In genomic region chr3:143122608-143123352, GRCh38 we compare ENCODE assay signal across 1 cellular context.
TF ChIP-seq lines count a peak whose summit lies in the region.

No MANE protein-coding gene starts in this region.

TF ChIP-seq in SK-N-SH treated with all-trans-retinoic acid at 6 μM for 48 hours, 23 proteins besides CTCF, POLR2A, EP300 and RAD21 (continued from another document):
- TF ChIP-seq CREB5 (CRISPR knock-in tag; IDR thresholded peaks at IDR 0.05; ENCODE audit: low read depth), result no peak
- no peak for TF ChIP-seq GLIS3 (CRISPR knock-in tag; IDR thresholded peaks at IDR 0.05)
- TF ChIP-seq ARNTL (CRISPR knock-in tag; IDR thresholded peaks at IDR 0.05; ENCODE audit: borderline replicate concordance, low read depth), result no peak
